19 cellular contexts compared by ENCODE assay signal in the genomic region with DNA sequence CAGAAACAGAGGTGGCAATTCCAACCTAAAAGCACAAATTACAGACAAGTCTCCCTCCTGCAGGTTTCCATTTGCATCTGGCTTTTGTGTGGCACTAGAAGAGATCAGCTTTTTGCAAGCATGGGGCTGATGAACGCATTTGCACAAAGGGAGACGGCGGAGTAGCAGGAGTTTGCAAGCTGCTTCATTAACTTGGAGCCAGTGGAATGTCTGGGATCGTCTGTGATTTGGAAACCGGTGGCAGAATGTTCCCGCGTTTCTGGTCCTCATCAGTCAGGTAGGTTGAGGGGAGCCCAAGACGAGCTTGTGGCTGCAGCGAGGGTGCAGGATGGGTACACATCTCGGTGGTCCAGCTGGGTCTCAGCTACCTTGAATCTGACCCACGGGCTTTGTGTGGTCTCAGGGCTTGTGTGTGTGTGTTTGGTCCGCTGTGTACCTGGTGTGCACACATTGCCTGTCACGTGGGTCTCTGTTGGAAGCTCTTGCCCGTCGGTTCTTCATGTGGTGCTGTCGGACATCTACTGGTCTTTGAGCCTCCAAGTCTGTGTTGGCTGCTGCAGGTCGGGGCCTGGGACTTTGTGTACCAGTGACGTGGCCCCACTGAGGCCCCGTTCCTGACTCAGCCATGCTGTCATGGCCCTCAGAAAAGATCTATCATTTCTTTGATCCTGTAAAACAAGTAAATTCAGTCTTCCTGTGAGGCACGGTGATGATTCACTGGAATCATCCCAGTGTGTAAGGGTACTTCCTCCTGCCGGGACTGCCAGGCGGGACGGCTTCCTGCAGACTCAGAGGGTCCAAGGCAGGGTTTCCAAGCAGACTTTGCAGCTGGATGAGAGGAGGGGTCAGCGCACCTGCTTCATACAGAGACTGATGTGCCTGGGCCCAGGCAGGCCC. TPM values are rescaled to one million over a fixed set of nuclear protein-coding genes. Genes with fewer than 3 reads are reported as not detected.
DNase-seq lines count a peak whose midpoint lies in the region; TF ChIP-seq lines count a peak whose summit lies in the region.
"Had no signal": no experiment of that assay in that cellular context is flagged by ENCODE, and none has a peak within 500 bp of the region (broad histone marks: within the 10 kb centered on the region; RNA-seq: fewer than 3 reads in every experiment).

No MANE protein-coding gene starts in this region.

- no peaks in the 10 kb centered on the region for H3K9me3 ChIP-seq in sigmoid colon
- H3K9me3 ChIP-seq: ascending aorta, left lung had no signal

- H3K4me3 ChIP-seq in sigmoid colon: no peak overlapping the region
- H3K4me3 ChIP-seq: ascending aorta, BLaER1, left lung had no signal

- WGBS in sigmoid colon, 2 donors: 80 to 84% methylated on average over 24 of the region's 24 CpGs

- TF ChIP-seq POLR2A in sigmoid colon (IDR thresholded peaks at IDR 0.05): no peak

- H3K27me3 Mint-ChIP-seq in activated T-cell treated with anti-CD3 and anti-CD28 coated beads, Interleukin-2, amount 50 U/mL, for 24 hours: peaks cover 3% of the 10 kb centered on the region
- H3K27me3 Mint-ChIP-seq: dendritic cell treated with granulocyte-macrophage colony-stimulating factor and Interleukin-4, amounts not matched to agents 40 ng/mL and 50 ng/mL, for 4 days had no signal

- TF ChIP-seq EP300 in sigmoid colon (IDR thresholded peaks at IDR 0.05): no peak

- H3K4me1 ChIP-seq in sigmoid colon: no peaks in the 10 kb centered on the region
- H3K4me1 ChIP-seq: ascending aorta, left lung had no signal

- no peak overlapping the region for H3K27ac Mint-ChIP-seq in activated T-cell treated with anti-CD3 and anti-CD28 coated beads, Interleukin-2, amount 50 U/mL, for 24 hours
- H3K27ac Mint-ChIP-seq: dendritic cell treated with granulocyte-macrophage colony-stimulating factor and Interleukin-4, amounts not matched to agents 40 ng/mL and 50 ng/mL, for 4 days; progenitor cell of endocrine pancreas had no signal

- no peaks in the 10 kb centered on the region for H3K36me3 Mint-ChIP-seq in activated T-cell treated with anti-CD3 and anti-CD28 coated beads, Interleukin-2, amount 50 U/mL, for 24 hours (ENCODE audit: low read depth)

- H3K4me1 Mint-ChIP-seq in activated T-cell treated with anti-CD3 and anti-CD28 coated beads, Interleukin-2, amount 50 U/mL, for 24 hours (ENCODE audit: low read depth): no peaks in the 10 kb centered on the region

- H3K4me3 Mint-ChIP-seq in activated T-cell treated with anti-CD3 and anti-CD28 coated beads, Interleukin-2, amount 50 U/mL, for 24 hours: no peak overlapping the region
- H3K4me3 Mint-ChIP-seq: dendritic cell treated with granulocyte-macrophage colony-stimulating factor and Interleukin-4, amounts not matched to agents 40 ng/mL and 50 ng/mL, for 4 days had no signal

- peak overlapping the region; percentile 54 for H3K27ac ChIP-seq in epithelial cell of prostate
- H3K27ac ChIP-seq in sigmoid colon: no peak overlapping the region
- H3K27ac ChIP-seq: ascending aorta, BLaER1, left lung had no signal

- H3K9me3 Mint-ChIP-seq in activated T-cell treated with anti-CD3 and anti-CD28 coated beads, Interleukin-2, amount 50 U/mL, for 24 hours: no peaks in the 10 kb centered on the region
- H3K9me3 Mint-ChIP-seq: dendritic cell treated with granulocyte-macrophage colony-stimulating factor and Interleukin-4, amounts not matched to agents 40 ng/mL and 50 ng/mL, for 4 days had no signal

- intact Hi-C loops in sigmoid colon (cut with DNase I): no loop called here

- H3K36me3 ChIP-seq in sigmoid colon: no peaks in the 10 kb centered on the region
- H3K36me3 ChIP-seq: ascending aorta, BLaER1, left lung had no signal

- DNase-seq in HK-2 (ENCODE audit: unreplicated experiment): peak; percentile 33
- peak; percentile 67 for DNase-seq in RKO (ENCODE audit: low spot score)
- peak; percentile 78 for DNase-seq in epithelial cell of prostate (ENCODE audit: low read depth, low spot score)
- peak; percentile 33 for DNase-seq in sigmoid colon
- DNase-seq in activated T-cell treated with anti-CD3 and anti-CD28 coated beads, Interleukin-2, amount 50 U/mL, for 48 hours: no peak
- no peak for DNase-seq in NAMALWA (ENCODE audit: low spot score)
- DNase-seq in activated T-cell treated with anti-CD3 and anti-CD28 coated beads, Interleukin-2, amount 50 U/mL, for 24 hours: no peak
- DNase-seq: activated CD4-positive, CD25-positive, alpha-beta regulatory T cell; activated gamma-delta T cell; DMS 273 treated with DMSO at 0.1 percent for 48 hours; NCI-H82 had no signal

- H3K27me3 ChIP-seq in sigmoid colon: peaks cover 0 to 29% (median 19%) of the 10 kb centered on the region in 3 donors
- H3K27me3 ChIP-seq: ascending aorta, BLaER1 had no signal

- TF ChIP-seq CTCF in sigmoid colon (IDR thresholded peaks at IDR 0.05): no peak

RNA-seq across cellular contexts. Expression of a gene that starts 12.4 kb away (rescaled TPM):
- 1 to 10 TPM in 1 of 4 donors, under 1 TPM in 3; under 0.01 to 1.1 (median 0.22) TPM for total RNA-seq in sigmoid colon
- under 1 TPM in 1 of 3 donors, not detected in 2; 0.31 TPM for polyA plus RNA-seq in sigmoid colon
- total RNA-seq: ascending aorta; left lung; subcutaneous adipose tissue; T-helper 1 cell treated with Interleukin-12 subunit alpha and Interleukin-12 subunit beta and Interleukin-4 antibody, amounts not matched to agents 30 ng/mL and 1 ng/mL, for 36 hours had no signal

RNA-seq across cellular contexts. Expression of a gene that starts 44.5 kb away (rescaled TPM):
- not detected for total RNA-seq in sigmoid colon
- polyA plus RNA-seq in sigmoid colon: not detected
- total RNA-seq: ascending aorta; left lung; progenitor cell of endocrine pancreas; Right ventricle myocardium inferior; subcutaneous adipose tissue; T-helper 1 cell treated with Interleukin-12 subunit alpha and Interleukin-12 subunit beta and Interleukin-4 antibody, amounts not matched to agents 30 ng/mL and 1 ng/mL, for 36 hours had no signal

Comparison
In these comparisons a context has a peak if more than half of its experiments do, and no peak if none do; other contexts are left out.
1. DNase-seq: peak in HK-2 (single experiment), RKO (single experiment), epithelial cell of prostate (single experiment) and sigmoid colon (single experiment); none in activated T-cell treated with anti-CD3 and anti-CD28 coated beads, Interleukin-2, amount 50 U/mL, for 48 hours (0 of 2), NAMALWA (single experiment) and activated T-cell treated with anti-CD3 and anti-CD28 coated beads, Interleukin-2, amount 50 U/mL, for 24 hours (single experiment).